ENCODE assay signal across 13 cellular contexts in genomic region chr15:90936823-90937222, GRCh38. TPM values are rescaled to one million over a fixed set of nuclear protein-coding genes. Genes with fewer than 3 reads are reported as not detected.
A peak's percentile ranks its signal among the peaks of the same experiment; 100 is the strongest.
DNase-seq lines count a peak whose midpoint lies in the region; ATAC-seq and TF ChIP-seq lines count a peak whose summit lies in the region.
"Had no signal": no experiment of that assay in that cellular context is flagged by ENCODE, and none has a peak within 500 bp of the region (broad histone marks: within the 10 kb centered on the region; RNA-seq: fewer than 3 reads in every experiment).

No MANE protein-coding gene starts in this region.

- H3K36me3 Mint-ChIP-seq in activated T-helper 17 cell treated with anti-CD3 and anti-CD28 coated beads, Interleukin-2, amount 50 U/mL, for 72 hours (ENCODE audit: low read depth) = peaks cover 58% of the 10 kb centered on the region
- H3K36me3 Mint-ChIP-seq in mesothelial cell of epicardium = peaks cover 21% of the 10 kb centered on the region

- H3K4me1 ChIP-seq in BLaER1 (peaks cover 59% of the 10 kb centered on the region), GM23248 (ENCODE audit: insufficient read depth) (peaks cover 8% of the 10 kb centered on the region)

- TF ChIP-seq CTCF in mesothelial cell of epicardium (IDR thresholded peaks at IDR 0.05; ENCODE audit: unreplicated experiment) = no peak

- no peaks in the 10 kb centered on the region for H3K27me3 Mint-ChIP-seq in activated T-helper 17 cell treated with anti-CD3 and anti-CD28 coated beads, Interleukin-2, amount 50 U/mL, for 72 hours
- no peaks in the 10 kb centered on the region for H3K27me3 Mint-ChIP-seq in mesothelial cell of epicardium (ENCODE audit: low read depth)

- no peak for ATAC-seq in activated T-helper 17 cell treated with anti-CD3 and anti-CD28 coated beads, Interleukin-2, amount 50 U/mL, for 72 hours (replicated peaks)
- ATAC-seq: heart right ventricle had no signal

- H3K4me2 ChIP-seq in BLaER1 (peak overlapping the region; percentile 100), GM23248 (ENCODE audit: unreplicated experiment) (no peak overlapping the region)

- H4K20me1 ChIP-seq in BLaER1 (peaks cover 21% of the 10 kb centered on the region), GM23248 (ENCODE audit: insufficient read depth) (no peaks in the 10 kb centered on the region)

- no peak overlapping the region for H2AFZ ChIP-seq in GM23248

- H3K27ac ChIP-seq in BLaER1 (no peak overlapping the region), GM23248 (no peak overlapping the region)
- H3K27ac ChIP-seq: SJSA1 had no signal

- peak overlapping the region; percentile 90 for H3K9ac ChIP-seq in BLaER1
- H3K9ac ChIP-seq in GM23248 = peak overlapping the region; percentile 93; the same call in 1 of the 2 replicates

- no peaks in the 10 kb centered on the region for H3K9me3 Mint-ChIP-seq in activated T-helper 17 cell treated with anti-CD3 and anti-CD28 coated beads, Interleukin-2, amount 50 U/mL, for 72 hours
- no peaks in the 10 kb centered on the region for H3K9me3 Mint-ChIP-seq in mesothelial cell of epicardium
- H3K9me3 Mint-ChIP-seq: H9 had no signal

- no peak overlapping the region for H3K27ac Mint-ChIP-seq in activated T-helper 17 cell treated with anti-CD3 and anti-CD28 coated beads, Interleukin-2, amount 50 U/mL, for 72 hours
- H3K27ac Mint-ChIP-seq in mesothelial cell of epicardium = no peak overlapping the region
- H3K27ac Mint-ChIP-seq: H9 had no signal

- no peaks in the 10 kb centered on the region for H3F3A ChIP-seq in GM23248 (ENCODE audit: insufficient read depth)

- no peak for DNase-seq in GM23248
- no peak for DNase-seq in mesothelial cell of epicardium (ENCODE audit: low spot score in 2 of 2, unreplicated experiment in 2 of 2)
- no peak for DNase-seq in stimulated activated CD8-positive, alpha-beta memory T cell treated with anti-CD3 and anti-CD28 coated beads, Interleukin-4, amount 100 ng/mL, for 48 hours
- no peak for DNase-seq in NCI-H1092 (lab: John Stamatoyannopoulos, UW)
- DNase-seq in NCI-H82 treated with DMSO at 0.1 percent for 48 hours (lab: John Stamatoyannopoulos, UW; ENCODE audit: unreplicated experiment) = no peak
- DNase-seq in stimulated activated naive CD4-positive, alpha-beta T cell treated with Interleukin-2 at 50 U/mL for 16 hours (lab: John Stamatoyannopoulos, UW) = no peak
- DNase-seq: H9, heart right ventricle, NCI-H1417 treated with DMSO at 0.1 percent for 48 hours, NCI-H526 had no signal

- no peak overlapping the region for H3K4me3 ChIP-seq in BLaER1
- peak overlapping the region; percentile 86; the same call in 1 of the 2 replicates for H3K4me3 ChIP-seq in GM23248
- H3K4me3 ChIP-seq: SJSA1 had no signal

- no peaks in the 10 kb centered on the region for H3K9me2 ChIP-seq in GM23248 (ENCODE audit: insufficient read depth)

- peaks cover 30% of the 10 kb centered on the region for H3K79me2 ChIP-seq in GM23248 (ENCODE audit: insufficient read depth)

- in situ Hi-C loops in GM23248 (cut with MboI) = no loop called here

- 83 to 85% methylated on average over 1 of the region's 1 CpG for WGBS in GM23248 (ENCODE audit: low coverage in 1 of 2, low lambda C conversion rate in 2 of 2, missing lambda C conversion rate in 2 of 2), 2 experiments

- peak overlapping the region; percentile 83 for H3K4me3 Mint-ChIP-seq in activated T-helper 17 cell treated with anti-CD3 and anti-CD28 coated beads, Interleukin-2, amount 50 U/mL, for 72 hours
- H3K4me3 Mint-ChIP-seq in mesothelial cell of epicardium = peak overlapping the region; percentile 86

- H3K4me1 Mint-ChIP-seq in activated T-helper 17 cell treated with anti-CD3 and anti-CD28 coated beads, Interleukin-2, amount 50 U/mL, for 72 hours = peaks cover 24% of the 10 kb centered on the region
- H3K4me1 Mint-ChIP-seq in mesothelial cell of epicardium = peaks cover 21% of the 10 kb centered on the region

- H3K9me3 ChIP-seq in BLaER1 = no peaks in the 10 kb centered on the region
- H3K9me3 ChIP-seq in GM23248 (ENCODE audit: low read depth) = no peaks in the 10 kb centered on the region
- H3K9me3 ChIP-seq: heart right ventricle, SJSA1 had no signal

- H3K36me3 ChIP-seq in BLaER1 = peaks cover 57% of the 10 kb centered on the region
- H3K36me3 ChIP-seq in GM23248 (ENCODE audit: low read depth) = peaks cover 24% of the 10 kb centered on the region; the same call in 1 of the 2 replicates

- H3K27me3 ChIP-seq in BLaER1 (no peaks in the 10 kb centered on the region), GM23248 (replicated peaks; ENCODE audit: insufficient read depth) (no peaks in the 10 kb centered on the region)
- H3K27me3 ChIP-seq: heart right ventricle, SJSA1 had no signal

RNA-seq across cellular contexts. Expression of gene UNC45A, which starts 1.7 kb away (rescaled TPM):
- total RNA-seq in GM23248 (2014; rRNA removed; shearing (Covaris generic)) = 58.8 and 75.8 TPM in 2 replicates
- 58.6 and 59.7 TPM in 2 replicates for polyA plus RNA-seq in GM23248 (2016; fragmentation: Nextera tagmentation; extraction: Ambion mirVana)
- 100 to 1,000 TPM; 101 to 103 TPM for total RNA-seq in activated T-helper 17 cell treated with anti-CD3 and anti-CD28 coated beads, Interleukin-2, amount 50 U/mL, for 72 hours
- total RNA-seq in mesothelial cell of epicardium = 75.8 to 79.7 TPM (median 79.3 TPM) in 3 replicates

RNA-seq across cellular contexts. Expression of gene HDDC3, which starts 4.5 kb away (rescaled TPM):
- total RNA-seq in GM23248 (2014; rRNA removed; shearing (Covaris generic)) = 9.7 and 17.3 TPM in 2 replicates
- 11.1 and 13.5 TPM in 2 replicates for polyA plus RNA-seq in GM23248 (2016; fragmentation: Nextera tagmentation; extraction: Ambion mirVana)
- 10 to 100 TPM; 15.9 to 19.0 TPM for total RNA-seq in activated T-helper 17 cell treated with anti-CD3 and anti-CD28 coated beads, Interleukin-2, amount 50 U/mL, for 72 hours
- 11.5 to 12.4 TPM (median 11.9 TPM) in 3 replicates for total RNA-seq in mesothelial cell of epicardium

RNA-seq across cellular contexts. Expression of gene RCCD1, which starts 17.9 kb away (rescaled TPM):
- 13.0 and 19.0 TPM in 2 replicates for total RNA-seq in GM23248 (2014; rRNA removed; shearing (Covaris generic))
- 9.8 and 10.2 TPM in 2 replicates for polyA plus RNA-seq in GM23248 (2016; fragmentation: Nextera tagmentation; extraction: Ambion mirVana)
- total RNA-seq in activated T-helper 17 cell treated with anti-CD3 and anti-CD28 coated beads, Interleukin-2, amount 50 U/mL, for 72 hours = 10 to 100 TPM; 31.9 to 32.8 TPM
- total RNA-seq in mesothelial cell of epicardium = 18.6 to 21.5 TPM (median 20.2 TPM) in 3 replicates

RNA-seq across cellular contexts. Expression of gene MAN2A2, which starts 33.7 kb away (rescaled TPM):
- 5.9 and 7.7 TPM in 2 replicates for total RNA-seq in GM23248 (2014; rRNA removed; shearing (Covaris generic))
- polyA plus RNA-seq in GM23248 (2016; fragmentation: Nextera tagmentation; extraction: Ambion mirVana) = 4.3 and 5.1 TPM in 2 replicates
- total RNA-seq in activated T-helper 17 cell treated with anti-CD3 and anti-CD28 coated beads, Interleukin-2, amount 50 U/mL, for 72 hours = 100 to 1,000 TPM; 121 to 127 TPM
- total RNA-seq in mesothelial cell of epicardium = 89.0 to 104 TPM (median 101 TPM) in 3 replicates

RNA-seq across cellular contexts. Expression of gene FES, which starts 52.5 kb away (rescaled TPM):
- total RNA-seq in GM23248 (2014; rRNA removed; shearing (Covaris generic)) = 3.5 and 7.5 TPM in 2 replicates
- polyA plus RNA-seq in GM23248 (2016; fragmentation: Nextera tagmentation; extraction: Ambion mirVana) = 3.5 and 3.6 TPM in 2 replicates
- total RNA-seq in activated T-helper 17 cell treated with anti-CD3 and anti-CD28 coated beads, Interleukin-2, amount 50 U/mL, for 72 hours = 100 to 1,000 TPM in 1 of 2 donors, 10 to 100 TPM in 1; 98.5 to 122 TPM
- 26.5 to 32.6 TPM (median 29.4 TPM) in 3 replicates for total RNA-seq in mesothelial cell of epicardium
